12 cellular contexts compared by ENCODE assay signal in the genomic region with DNA sequence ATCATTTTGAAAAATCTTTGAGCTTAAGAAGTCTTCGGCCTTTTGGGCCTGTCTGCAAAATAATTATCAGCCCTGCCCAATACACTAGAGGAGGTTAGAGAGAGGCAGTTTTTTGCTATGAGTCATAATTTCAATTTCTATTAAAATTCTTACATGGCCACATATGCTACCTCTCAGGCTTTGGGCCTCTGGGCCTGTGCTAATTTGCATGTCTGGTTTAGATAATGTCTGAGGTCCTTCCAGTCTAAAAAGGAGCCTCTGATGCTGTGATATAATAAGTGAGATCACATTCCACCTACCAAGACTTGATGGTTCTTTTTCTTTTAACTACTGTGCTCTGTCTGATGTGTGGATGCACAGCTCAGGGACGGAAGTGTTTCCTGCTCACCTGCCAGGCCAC.
DNase-seq lines count a peak whose midpoint lies in the region; ATAC-seq and TF ChIP-seq lines count a peak whose summit lies in the region.
"Had no signal": no experiment of that assay in that cellular context is flagged by ENCODE, and none has a peak within 500 bp of the region (broad histone marks: within the 10 kb centered on the region; RNA-seq: fewer than 3 reads in every experiment).

No MANE protein-coding gene starts in this region.

- in situ Hi-C loops in KBM-7 (cut with MboI; ENCODE audit: low pct_unique_long_range_greater_than_20kb, low sequenced_read_pairs) = no loop called here

- ATAC-seq in GM19452 (IDR thresholded peaks at IDR 0.05; ENCODE audit: unreplicated experiment) = peak; percentile 99
- peak; percentile 99 for ATAC-seq in HG03095 (IDR thresholded peaks at IDR 0.05; ENCODE audit: unreplicated experiment)
- ATAC-seq: mucosa of descending colon had no signal

- DNase-seq in GM03348 (ENCODE audit: low spot score) (peak; percentile 61), cardiac fibroblast (ENCODE audit: low read depth in 2 of 2) (peak; percentile 40 to 59), AG08396 (ENCODE audit: low spot score) (no peak), KBM-7 (no peak), SIG-M5 (lab: John Stamatoyannopoulos, UW) (no peak)
- DNase-seq in activated CD8-positive, alpha-beta memory T cell treated with anti-CD3 and anti-CD28 coated beads for 24 hours = no peak
- DNase-seq: endodermal cell, GDM1, mucosa of descending colon, NCI-H1436 treated with DMSO at 0.1 percent for 48 hours had no signal

- no peak for TF ChIP-seq CTCF in cardiac fibroblast (IDR thresholded peaks at IDR 0.05; ENCODE audit: low read depth, low read length)

- H3K4me3 ChIP-seq in cardiac fibroblast (replicated peaks in 1 of 2; ENCODE audit: low read depth in 2 of 2, low read length in 2 of 2) = no peak overlapping the region
- H3K4me3 ChIP-seq: mucosa of descending colon had no signal

Comparison
In these comparisons a context has a peak if more than half of its experiments do, and no peak if none do; other contexts are left out.
1. DNase-seq: peak in GM03348 (single experiment) and cardiac fibroblast (2 of 2); none in AG08396 (single experiment), KBM-7 (single experiment), activated CD8-positive, alpha-beta memory T cell treated with anti-CD3 and anti-CD28 coated beads for 24 hours (single experiment) and SIG-M5 (single experiment).